ENCODE assay signal across 13 cellular contexts in genomic region chr2:37858197-37858711, GRCh38.
DNase-seq lines count a peak whose midpoint lies in the region; ATAC-seq, FAIRE-seq and TF ChIP-seq lines count a peak whose summit lies in the region.
"Had no signal": no experiment of that assay in that cellular context is flagged by ENCODE, and none has a peak within 500 bp of the region (broad histone marks: within the 10 kb centered on the region; RNA-seq: fewer than 3 reads in every experiment).

No MANE protein-coding gene starts in this region.

- H3K27me3 ChIP-seq in liver (ENCODE audit: control insufficient read depth in 4 of 4, insufficient read depth in 4 of 4, low read length in 3 of 4) (no peaks in the 10 kb centered on the region), HepG2 (ENCODE audit: control insufficient read depth in 1 of 2, insufficient read depth in 2 of 2, low read length in 2 of 2) (peaks cover 2 to 19% of the 10 kb centered on the region in 2 experiments; a peak in 3 of 5 replicates), mesendoderm (ENCODE audit: insufficient read depth, low read length, poor library complexity) (no peaks in the 10 kb centered on the region), hepatocyte (no peaks in the 10 kb centered on the region), spleen (replicated peaks in 1 of 7) (no peaks in the 10 kb centered on the region)

- H4K8ac ChIP-seq in mesendoderm (ENCODE audit: low read depth, low read length), result no peak overlapping the region

- no TSS peak for BruUV-seq in HepG2 (replicated peaks; lab: Mats Ljungman, UMichigan)

- in situ Hi-C loops in HepG2 (cut with HindIII; ENCODE audit: extremely low pct_ligation_motif_present, low pct_unique_long_range_greater_than_20kb), result no loop called here

- no peak overlapping the region for H2BK15ac ChIP-seq in mesendoderm (replicated peaks; ENCODE audit: low read depth)

- intact Hi-C loops in HepG2 (cut with micrococcal nuclease; ENCODE audit: unreplicated experiment), result no loop called here
- intact Hi-C loops in spleen (cut with DNase I; ENCODE audit: low total_unique reads), result no loop called here

- WGBS in liver, result 69% methylated on average over 5 of the region's 5 CpGs
- WGBS in HepG2 (ENCODE audit: low lambda C conversion rate), result 11% methylated on average over 4 of the region's 5 CpGs
- no CpG with 5 or more reads among the region's 5 CpGs for WGBS in mesendoderm (ENCODE audit: extremely low coverage, insufficient coverage, low lambda C conversion rate)
- WGBS in hepatocyte (ENCODE audit: low lambda C conversion rate, missing lambda C conversion rate), result 57% methylated on average over 5 of the region's 5 CpGs
- WGBS in spleen, 5 donors, result 69 to 86% (median 79%) methylated on average over 4 to 5 of the region's 5 CpGs

- H3K36me3 ChIP-seq in liver (ENCODE audit: control insufficient read depth in 4 of 4, insufficient read depth in 3 of 4, low read depth in 1 of 4, low read length in 3 of 4) (no peaks in the 10 kb centered on the region), HepG2 (replicated peaks in 1 of 2; ENCODE audit: control insufficient read depth in 1 of 2, insufficient read depth in 2 of 2, low read length in 2 of 2) (no peaks in the 10 kb centered on the region), mesendoderm (ENCODE audit: control insufficient read depth, insufficient read depth, low read length) (no peaks in the 10 kb centered on the region), hepatocyte (replicated peaks; ENCODE audit: insufficient read depth, low read depth) (no peaks in the 10 kb centered on the region), spleen (no peaks in the 10 kb centered on the region)

- no peak overlapping the region for H3K23ac ChIP-seq in mesendoderm (ENCODE audit: low read length)

- CTCF ChIA-PET in HepG2 (lab: Yijun Ruan, JAX; ENCODE audit: low intra/inter-chr PET ratio, low total read pairs), result no interaction called here

- TF ChIP-seq CTCF in liver (IDR thresholded peaks at IDR 0.05; ENCODE audit: low read depth, low read length, missing input control) (no peak), HepG2 (CRISPR knock-in tag; IDR thresholded peaks at IDR 0.05) (no peak), hepatocyte (IDR thresholded peaks at IDR 0.05; ENCODE audit: poor library complexity) (no peak), spleen (IDR thresholded peaks at IDR 0.05 in 8 of 11, conservative IDR thresholded peaks at IDR 0.05 in 3 of 11) (no peak)

- TF ChIP-seq POLR2A in HepG2 (IDR thresholded peaks at IDR 0.05; ENCODE audit: insufficient read depth in 1 of 2, low read depth in 2 of 2, low read length in 2 of 2) (no peak), spleen (IDR thresholded peaks at IDR 0.05) (no peak)

- no peak overlapping the region for H2BK120ac ChIP-seq in mesendoderm (ENCODE audit: low read depth, low read length)

- no peaks in the 10 kb centered on the region for H3K9me3 ChIP-seq in liver (ENCODE audit: control insufficient read depth in 4 of 4, low read length in 3 of 4)
- no peaks in the 10 kb centered on the region for H3K9me3 ChIP-seq in HepG2 (ENCODE audit: low read length)
- H3K9me3 ChIP-seq in hepatocyte (ENCODE audit: low read depth), result no peaks in the 10 kb centered on the region
- H3K9me3 ChIP-seq in spleen, result peaks cover 0 to 19% (median 14%) of the 10 kb centered on the region in 8 donors
- H3K9me3 ChIP-seq: psoas muscle had no signal

- TF ChIP-seq RAD21 in liver (IDR thresholded peaks at IDR 0.05) (no peak), HepG2 (CRISPR knock-in tag; IDR thresholded peaks at IDR 0.05) (no peak)

- no peak overlapping the region for H2AK5ac ChIP-seq in mesendoderm (ENCODE audit: low read length)

- TF ChIP-seq EP300 in HepG2 (IDR thresholded peaks at IDR 0.05; ENCODE audit: low read depth in 2 of 2, low read length in 2 of 2), result no peak
- no peak for TF ChIP-seq EP300 in HepG2 (CRISPR knock-in tag; IDR thresholded peaks at IDR 0.05; ENCODE audit: borderline replicate concordance)

- H3K4ac ChIP-seq in mesendoderm (ENCODE audit: low read depth, low read length), result no peak overlapping the region

- no peak overlapping the region for H3K18ac ChIP-seq in mesendoderm (ENCODE audit: low read length)

- H3K4me3 ChIP-seq in liver (ENCODE audit: low read depth in 1 of 3, low read length in 3 of 3) (no peak overlapping the region), HepG2 (replicated peaks in 1 of 3; ENCODE audit: insufficient read depth in 1 of 3, low read depth in 2 of 3, low read length in 3 of 3) (no peak overlapping the region), mesendoderm (ENCODE audit: low read length) (no peak overlapping the region), hepatocyte (no peak overlapping the region), spleen (no peak overlapping the region)
- H3K4me3 ChIP-seq: psoas muscle had no signal

- H3K4me2 ChIP-seq in HepG2 (ENCODE audit: low read depth, low read length) (no peak overlapping the region), mesendoderm (ENCODE audit: low read length) (no peak overlapping the region), hepatocyte (no peak overlapping the region)

- H3K79me1 ChIP-seq in mesendoderm (ENCODE audit: low read length), result no peaks in the 10 kb centered on the region

- no peaks in the 10 kb centered on the region for H3K79me2 ChIP-seq in HepG2 (ENCODE audit: insufficient read depth, low read length)
- no peaks in the 10 kb centered on the region for H3K79me2 ChIP-seq in mesendoderm (ENCODE audit: control insufficient read depth, insufficient read depth, low read length)
- no peaks in the 10 kb centered on the region for H3K79me2 ChIP-seq in hepatocyte

- H2BK5ac ChIP-seq in mesendoderm (ENCODE audit: low read length), result no peak overlapping the region

- POLR2A ChIA-PET in HepG2 (lab: Yijun Ruan, JAX), result no interaction called here

- H3K27ac ChIP-seq in liver (ENCODE audit: low read depth in 1 of 2, low read length in 2 of 2) (no peak overlapping the region), HepG2 (ENCODE audit: extremely low read length, insufficient read depth, low read length) (no peak overlapping the region), mesendoderm (ENCODE audit: low read depth, low read length) (no peak overlapping the region), hepatocyte (no peak overlapping the region), spleen (peak overlapping the region in 1 of 8 donors; percentile 19)
- H3K27ac ChIP-seq: psoas muscle had no signal

- DNase-seq in HepG2 (ENCODE audit: low spot score) (no peak), epidermal melanocyte (ENCODE audit: insufficient read length, low spot score) (peak; percentile 30), mesendoderm (peak; percentile 56), hepatocyte (ENCODE audit: low spot score) (no peak), spleen (no peak)
- DNase-seq: AML-193; effector memory CD4-positive, alpha-beta T cell; immature natural killer cell; psoas muscle; RPMI8226 had no signal

- FAIRE-seq in HepG2 (lab: Jason Lieb, UNC), result no peak

- H3K4me1 ChIP-seq in liver (ENCODE audit: control insufficient read depth in 4 of 4, insufficient read depth in 4 of 4, low read length in 3 of 4) (peaks cover 0 to 3% (median 0%) of the 10 kb centered on the region in 4 donors), HepG2 (ENCODE audit: insufficient read depth, low read length) (no peaks in the 10 kb centered on the region), mesendoderm (ENCODE audit: control insufficient read depth, low read depth, low read length) (no peaks in the 10 kb centered on the region), hepatocyte (ENCODE audit: insufficient read depth) (no peaks in the 10 kb centered on the region), spleen (peaks cover 11 to 34% (median 22%) of the 10 kb centered on the region in 6 donors)

- no peak overlapping the region for H3K9ac ChIP-seq in liver (ENCODE audit: low read depth in 1 of 2, low read length in 2 of 2)
- no peak overlapping the region for H3K9ac ChIP-seq in HepG2 (ENCODE audit: insufficient read depth, low read depth, low read length)
- H3K9ac ChIP-seq in mesendoderm (ENCODE audit: low read length), result no peak overlapping the region

- H3K56ac ChIP-seq in mesendoderm (ENCODE audit: low read length), result no peak overlapping the region

- ATAC-seq in HepG2 (no peak), GM19467 (IDR thresholded peaks at IDR 0.05; ENCODE audit: unreplicated experiment) (no peak), GM21737 (IDR thresholded peaks at IDR 0.05; ENCODE audit: unreplicated experiment) (no peak)
- ATAC-seq: psoas muscle had no signal

- no peak overlapping the region for H4K5ac ChIP-seq in mesendoderm (ENCODE audit: low read length)

- no peaks in the 10 kb centered on the region for H3K9me2 ChIP-seq in hepatocyte (replicated peaks; ENCODE audit: insufficient read depth)

- no peaks in the 10 kb centered on the region for H4K20me1 ChIP-seq in HepG2 (ENCODE audit: insufficient read depth, low read length)
- H4K20me1 ChIP-seq in hepatocyte (ENCODE audit: insufficient read depth, poor library complexity, severe bottlenecking), result no peaks in the 10 kb centered on the region

- no peak overlapping the region for H2AFZ ChIP-seq in HepG2 (ENCODE audit: low read length)
- H2AFZ ChIP-seq in hepatocyte, result no peak overlapping the region

TF ChIP-seq in liver, 16 proteins besides CTCF, POLR2A, EP300 and RAD21:
- TF ChIP-seq EGR1 (IDR thresholded peaks at IDR 0.05; ENCODE audit: low read depth in 2 of 2) (no peak), ATF3 (IDR thresholded peaks at IDR 0.05) (no peak), SP1 (IDR thresholded peaks at IDR 0.05) (peak; percentile 41), RXRA (IDR thresholded peaks at IDR 0.05) (peak; percentile 35 to 53), NR2F2 (IDR thresholded peaks at IDR 0.05) (no peak), HNF4G (IDR thresholded peaks at IDR 0.05) (no peak)

Comparison
In these comparisons a context has a peak if more than half of its experiments do, and no peak if none do; other contexts are left out.
1. DNase-seq: peak in epidermal melanocyte (single experiment) and mesendoderm (single experiment); none in HepG2 (single experiment), hepatocyte (single experiment) and spleen (single experiment).